Comparison of ENCODE assay signal across 15 cellular contexts in genomic region chr12:131287015-131287937, GRCh38.
"Had no signal": no experiment of that assay in that cellular context is flagged by ENCODE, and none has a peak within 500 bp of the region (broad histone marks: within the 10 kb centered on the region; RNA-seq: fewer than 3 reads in every experiment).

No MANE protein-coding gene starts in this region.

- H3K4me1 ChIP-seq: suprapubic skin had no signal

- H3K4me3 Mint-ChIP-seq: activated naive CD4-positive, alpha-beta T cell treated with anti-CD3 and anti-CD28 coated beads, Interleukin-2, amount 10 ng/mL, durations not matched to agents 7 days and 5 days; stimulated activated naive CD8-positive, alpha-beta T cell treated with anti-CD3 and anti-CD28 coated beads, Interleukin-15, Interleukin-2, amounts not matched to agents 100 ng/mL and 50 ng/mL, for 24 hours had no signal

- H3K27me3 ChIP-seq: ovary had no signal

- H3K4me1 Mint-ChIP-seq: activated naive CD4-positive, alpha-beta T cell treated with anti-CD3 and anti-CD28 coated beads, Interleukin-2, amount 10 ng/mL, durations not matched to agents 7 days and 5 days had no signal

- H3K9me3 ChIP-seq: ovary, suprapubic skin had no signal

- H3K36me3 Mint-ChIP-seq: activated naive CD4-positive, alpha-beta T cell treated with anti-CD3 and anti-CD28 coated beads, Interleukin-2, amount 10 ng/mL, durations not matched to agents 7 days and 5 days had no signal

- DNase-seq: activated CD4-positive, alpha-beta T cell treated with anti-CD3 and anti-CD28 coated beads, Interleukin-2, amount 50 U/mL, for 1 hour; activated CD4-positive, CD25-positive, alpha-beta regulatory T cell; activated naive CD4-positive, alpha-beta T cell treated with anti-CD3 and anti-CD28 coated beads, Interleukin-2, amount 10 ng/mL, durations not matched to agents 7 days and 5 days; activated T-cell treated with anti-CD3 and anti-CD28 coated beads, Interleukin-2, amount 50 U/mL, for 1 hour; caudate nucleus; foreskin fibroblast; midbrain; stimulated activated CD4-positive, alpha-beta T cell treated with anti-CD3 and anti-CD28 coated beads, Interleukin-15, amount 100 ng/mL, for 24 hours; stimulated activated CD4-positive, alpha-beta T cell treated with anti-CD3 and anti-CD28 coated beads, Interleukin-4, amount 100 ng/mL, for 4 hours; SW 1271 had no signal

- H3K27me3 Mint-ChIP-seq: activated naive CD4-positive, alpha-beta T cell treated with anti-CD3 and anti-CD28 coated beads, Interleukin-2, amount 10 ng/mL, durations not matched to agents 7 days and 5 days; stimulated activated naive CD8-positive, alpha-beta T cell treated with anti-CD3 and anti-CD28 coated beads, Interleukin-15, Interleukin-2, amounts not matched to agents 100 ng/mL and 50 ng/mL, for 24 hours had no signal

- H3K27ac Mint-ChIP-seq: activated naive CD4-positive, alpha-beta T cell treated with anti-CD3 and anti-CD28 coated beads, Interleukin-2, amount 10 ng/mL, durations not matched to agents 7 days and 5 days; stimulated activated naive CD8-positive, alpha-beta T cell treated with anti-CD3 and anti-CD28 coated beads, Interleukin-15, Interleukin-2, amounts not matched to agents 100 ng/mL and 50 ng/mL, for 24 hours had no signal

- H3K36me3 ChIP-seq: ovary, suprapubic skin had no signal

- H3K27ac ChIP-seq: coronary artery, ovary, suprapubic skin had no signal

- H3K4me3 ChIP-seq: coronary artery, lung, ovary, suprapubic skin had no signal
